ENCODE assay signal across 1 cellular context in the genomic region with DNA sequence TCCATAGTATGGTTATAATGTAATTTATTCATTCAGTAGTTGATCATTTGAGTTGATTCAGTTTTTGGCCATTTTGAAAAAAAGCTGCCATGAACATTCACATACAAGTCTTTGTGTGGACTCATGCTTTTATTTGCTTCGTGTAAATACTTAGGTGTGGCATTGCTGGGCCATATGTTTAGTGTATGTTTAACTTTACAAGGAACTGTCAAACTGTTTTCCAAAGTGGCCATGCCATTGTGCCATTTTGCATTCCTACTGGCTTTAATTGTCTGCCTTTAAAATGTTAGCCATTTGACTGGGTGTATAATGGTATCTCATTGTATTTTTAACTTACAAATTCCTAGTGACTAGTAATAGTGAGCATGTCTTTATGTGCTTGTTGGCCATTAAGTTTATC.
TF ChIP-seq lines count a peak whose summit lies in the region.

No MANE protein-coding gene starts in this region.

TF ChIP-seq in HepG2, 621 proteins besides CTCF, POLR2A, EP300 and RAD21:
- TF ChIP-seq FOXA1 (IDR thresholded peaks at IDR 0.05), result no peak
- peak; percentile 17; the same call in 1 of the 2 replicates for TF ChIP-seq FOXA1 (CRISPR knock-in tag; IDR thresholded peaks at IDR 0.05)
- peak; percentile 41 for TF ChIP-seq ARID5B (CRISPR knock-in tag; IDR thresholded peaks at IDR 0.05)
- TF ChIP-seq CENPBD1 (CRISPR knock-in tag; IDR thresholded peaks at IDR 0.05; ENCODE audit: borderline replicate concordance, low read depth), result no peak
- TF ChIP-seq, protein P1, sequence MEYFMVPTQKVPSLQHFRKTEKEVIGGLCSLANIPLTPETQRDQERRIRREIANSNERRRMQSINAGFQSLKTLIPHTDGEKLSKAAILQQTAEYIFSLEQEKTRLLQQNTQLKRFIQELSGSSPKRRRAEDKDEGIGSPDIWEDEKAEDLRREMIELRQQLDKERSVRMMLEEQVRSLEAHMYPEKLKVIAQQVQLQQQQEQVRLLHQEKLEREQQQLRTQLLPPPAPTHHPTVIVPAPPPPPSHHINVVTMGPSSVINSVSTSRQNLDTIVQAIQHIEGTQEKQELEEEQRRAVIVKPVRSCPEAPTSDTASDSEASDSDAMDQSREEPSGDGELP (IDR thresholded peaks at IDR 0.05; ENCODE audit: borderline replicate concordance, low read depth), result peak; percentile 42; the same call in 1 of the 2 replicates
- TF ChIP-seq EHMT2 (IDR thresholded peaks at IDR 0.05; ENCODE audit: borderline replicate concordance, low read depth, low read length), result 0 out of 2 replicates have a peak, but pooled peaks have one; percentile 42
- peak; percentile 55 for TF ChIP-seq SAP130 (CRISPR knock-in tag; IDR thresholded peaks at IDR 0.05; ENCODE audit: low read depth)
- TF ChIP-seq FOXA3 (CRISPR knock-in tag; IDR thresholded peaks at IDR 0.05), result peak; percentile 21; the same call in 1 of the 2 replicates
- no peak for TF ChIP-seq ATF7 (IDR thresholded peaks at IDR 0.05)
- TF ChIP-seq ATF7 (CRISPR knock-in tag; IDR thresholded peaks at IDR 0.05), result no peak
- no peak for TF ChIP-seq SOX13 (IDR thresholded peaks at IDR 0.05)
- TF ChIP-seq SOX13 (CRISPR knock-in tag; conservative IDR thresholded peaks at IDR 0.05 in 1 of 2, IDR thresholded peaks at IDR 0.05 in 1 of 2), result peak in 1 of 2 experiments; percentile 48; a peak in 1 of 4 replicates
- no peak for TF ChIP-seq HMG20B (CRISPR knock-in tag; conservative IDR thresholded peaks at IDR 0.05)
- peak; percentile 89 for TF ChIP-seq ZNF644 (CRISPR knock-in tag; IDR thresholded peaks at IDR 0.05; ENCODE audit: low read depth)
- TF ChIP-seq SMAD9 (CRISPR knock-in tag; IDR thresholded peaks at IDR 0.05), result no peak
- TF ChIP-seq TBX3 (IDR thresholded peaks at IDR 0.05; ENCODE audit: borderline replicate concordance), result peak; percentile 82; the same call in 1 of the 2 replicates
- TF ChIP-seq ZSCAN22 (CRISPR knock-in tag; IDR thresholded peaks at IDR 0.05), result no peak
- no peak for TF ChIP-seq ZNF713 (CRISPR knock-in tag; IDR thresholded peaks at IDR 0.05)
- TF ChIP-seq NRL (CRISPR knock-in tag; IDR thresholded peaks at IDR 0.05; ENCODE audit: borderline replicate concordance), result no peak
